Comparison of ENCODE assay signal across 10 cellular contexts in the genomic region with DNA sequence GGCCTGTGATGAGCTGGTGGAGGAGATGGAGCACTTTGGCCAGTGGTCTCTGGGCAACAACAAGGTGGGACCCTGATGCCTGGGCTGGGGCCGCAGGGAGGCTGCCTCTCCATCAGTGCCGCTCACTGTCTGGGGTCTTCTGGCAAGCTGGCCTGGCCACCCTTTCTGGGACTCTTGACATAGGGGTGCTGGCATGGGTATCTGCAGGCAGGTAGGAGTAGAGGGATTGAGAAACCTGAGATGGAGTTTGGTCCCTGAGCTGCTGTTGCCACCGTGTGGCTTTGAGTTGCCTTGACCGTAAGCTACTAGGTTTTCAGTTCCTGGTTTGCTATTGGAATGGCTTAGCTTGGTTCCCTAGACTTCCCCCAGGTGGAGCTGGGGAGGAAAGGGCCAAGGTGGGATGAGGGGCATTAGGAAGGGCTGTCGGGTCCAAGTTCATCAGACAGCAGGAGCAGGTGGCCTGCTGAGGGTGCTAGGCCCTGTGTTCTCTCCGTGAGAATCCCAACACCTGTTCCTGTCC. TPM values are rescaled to one million over a fixed set of nuclear protein-coding genes. Genes with fewer than 3 reads are reported as not detected.
A peak's percentile ranks its signal among the peaks of the same experiment; 100 is the strongest.
DNase-seq lines count a peak whose midpoint lies in the region; ATAC-seq and TF ChIP-seq lines count a peak whose summit lies in the region.
"Had no signal": no experiment of that assay in that cellular context is flagged by ENCODE, and none has a peak within 500 bp of the region (broad histone marks: within the 10 kb centered on the region; RNA-seq: fewer than 3 reads in every experiment).

No MANE protein-coding gene starts in this region.

- H3K4me1 Mint-ChIP-seq in nephron progenitor cell = peaks cover 8% of the 10 kb centered on the region

- POLR2A ChIA-PET in PC-9 (lab: Charles Lee; ENCODE audit: unreplicated experiment) = interaction anchor here (0.6 to 1.1 kb wide), 2 partner anchors 33 to 59 kb away, joined by 7 to 16 read pairs; a partner anchor contains a TSS

- H3K27ac ChIP-seq in DOHH2 (ENCODE audit: low read depth, low read length) (no peak overlapping the region), PC-9 (no peak overlapping the region), smooth muscle cell (ENCODE audit: low read depth) (no peak overlapping the region)
- H3K27ac ChIP-seq: SJCRH30 had no signal

- ATAC-seq in HG02759 (IDR thresholded peaks at IDR 0.05; ENCODE audit: unreplicated experiment) (no peak), HG03432 (IDR thresholded peaks at IDR 0.05; ENCODE audit: unreplicated experiment) (no peak)

- H3K36me3 Mint-ChIP-seq in nephron progenitor cell (ENCODE audit: low read depth) = peaks cover 17% of the 10 kb centered on the region

- no peak overlapping the region for H3K4me3 ChIP-seq in DOHH2 (ENCODE audit: low read length)
- no peak overlapping the region for H3K4me3 ChIP-seq in PC-9
- H3K4me3 ChIP-seq in epithelial cell of proximal tubule (ENCODE audit: low read depth, low read length) = no peak overlapping the region
- no peak overlapping the region for H3K4me3 ChIP-seq in smooth muscle cell
- H3K4me3 ChIP-seq: SJCRH30 had no signal

- H3K9me2 ChIP-seq in DOHH2 (replicated peaks; ENCODE audit: control insufficient read depth, low read length) (no peaks in the 10 kb centered on the region), PC-9 (ENCODE audit: insufficient read depth) (no peaks in the 10 kb centered on the region)

- peaks cover 6% of the 10 kb centered on the region; the same call in 1 of the 2 replicates for H3K4me1 ChIP-seq in DOHH2 (ENCODE audit: control insufficient read depth, low read length)
- H3K4me1 ChIP-seq in PC-9 (replicated peaks; ENCODE audit: insufficient read depth) = peaks cover 6% of the 10 kb centered on the region; the same call in 1 of the 2 replicates
- no peaks in the 10 kb centered on the region for H3K4me1 ChIP-seq in smooth muscle cell (ENCODE audit: low read depth)
- H3K4me1 ChIP-seq: SJCRH30 had no signal

- H2AFZ ChIP-seq in PC-9 (no peak overlapping the region), smooth muscle cell (ENCODE audit: low read depth) (no peak overlapping the region)

- peaks cover 23% of the 10 kb centered on the region for H3K36me3 ChIP-seq in DOHH2 (ENCODE audit: control insufficient read depth, low read length)
- no peaks in the 10 kb centered on the region for H3K36me3 ChIP-seq in PC-9 (ENCODE audit: low read depth)
- H3K36me3 ChIP-seq in smooth muscle cell (ENCODE audit: low read depth) = no peaks in the 10 kb centered on the region

- CTCF ChIA-PET in PC-9 (lab: Charles Lee) = interaction anchor here (0.5 to 0.7 kb wide), 3 partner anchors 51 to 171 kb away, joined by 3 read pairs; no protein-coding TSS in a partner anchor

- H4K20me1 ChIP-seq in DOHH2 (ENCODE audit: control insufficient read depth, insufficient read depth, low read depth, low read length) (no peaks in the 10 kb centered on the region), PC-9 (ENCODE audit: insufficient read depth) (no peaks in the 10 kb centered on the region), smooth muscle cell (ENCODE audit: low read depth) (peaks cover 8% of the 10 kb centered on the region)

- H3K9ac ChIP-seq in smooth muscle cell (ENCODE audit: low read depth) = no peak overlapping the region

- no peaks in the 10 kb centered on the region for H3K9me3 ChIP-seq in DOHH2 (ENCODE audit: control insufficient read depth, insufficient read depth, low read length)
- H3K9me3 ChIP-seq in PC-9 (ENCODE audit: insufficient read depth, low read depth) = no peaks in the 10 kb centered on the region
- H3K9me3 ChIP-seq in smooth muscle cell (replicated peaks; ENCODE audit: low read depth) = no peaks in the 10 kb centered on the region
- H3K9me3 ChIP-seq: SJCRH30 had no signal

- BruUV-seq in PC-9 (replicated peaks; lab: Mats Ljungman, UMichigan) = no TSS peak

- no peak overlapping the region for H3K4me2 ChIP-seq in DOHH2 (ENCODE audit: low read length)
- no peak overlapping the region for H3K4me2 ChIP-seq in PC-9
- no peak overlapping the region for H3K4me2 ChIP-seq in smooth muscle cell

- H3K27me3 Mint-ChIP-seq in nephron progenitor cell (ENCODE audit: low read depth, poor library complexity) = no peaks in the 10 kb centered on the region
- H3K27me3 Mint-ChIP-seq: naive B cell had no signal

- H3F3A ChIP-seq in DOHH2 (ENCODE audit: control insufficient read depth, insufficient read depth) (no peaks in the 10 kb centered on the region), PC-9 (ENCODE audit: insufficient read depth, low read depth) (no peaks in the 10 kb centered on the region), smooth muscle cell (ENCODE audit: low read depth) (no peaks in the 10 kb centered on the region)

- DNase-seq in Kasumi-1 (lab: John Stamatoyannopoulos, UW) = peak; percentile 53 to 74
- peak; percentile 41 to 42 for DNase-seq in PC-9
- peak; percentile 16 for DNase-seq in epithelial cell of proximal tubule (ENCODE audit: low read depth)
- DNase-seq in nephron progenitor cell = no peak
- DNase-seq in smooth muscle cell (lab: John Stamatoyannopoulos, UW; ENCODE audit: unreplicated experiment) = no peak
- DNase-seq: naive B cell had no signal

- H3K79me2 ChIP-seq in DOHH2 (ENCODE audit: control insufficient read depth, low read length) (no peaks in the 10 kb centered on the region), PC-9 (ENCODE audit: low read depth) (no peaks in the 10 kb centered on the region), smooth muscle cell (ENCODE audit: low read depth) (no peaks in the 10 kb centered on the region)

- no peak overlapping the region for H3K4me3 Mint-ChIP-seq in nephron progenitor cell

- intact Hi-C loops in PC-9 (cut with micrococcal nuclease; ENCODE audit: unreplicated experiment) = loop anchor here (1.0 kb wide), 2 partner anchors 59 to 129 kb away; no protein-coding TSS in a partner anchor

- peak overlapping the region; percentile 94 for H3K27ac Mint-ChIP-seq in nephron progenitor cell

- H3K27me3 ChIP-seq in DOHH2 (ENCODE audit: control insufficient read depth, low read length) = no peaks in the 10 kb centered on the region
- no peaks in the 10 kb centered on the region for H3K27me3 ChIP-seq in PC-9 (ENCODE audit: insufficient read depth, low read depth)
- H3K27me3 ChIP-seq in smooth muscle cell (ENCODE audit: low read depth) = no peaks in the 10 kb centered on the region
- H3K27me3 ChIP-seq: SJCRH30 had no signal

- 77% methylated on average over 6 of the region's 6 CpGs for WGBS in smooth muscle cell (ENCODE audit: low lambda C conversion rate)

- H3K9me3 Mint-ChIP-seq in nephron progenitor cell = no peaks in the 10 kb centered on the region
- H3K9me3 Mint-ChIP-seq: naive B cell had no signal

- TF ChIP-seq CTCF in DOHH2 (IDR thresholded peaks at IDR 0.05; ENCODE audit: low read depth, low read length, poor library complexity, severe bottlenecking) = peak; percentile 69
- TF ChIP-seq CTCF in PC-9 (conservative IDR thresholded peaks at IDR 0.05) = peak; percentile 68
- peak; percentile 72 for TF ChIP-seq CTCF in epithelial cell of proximal tubule (conservative IDR thresholded peaks at IDR 0.05; ENCODE audit: low read depth, low read length)
- peak; percentile 43 for TF ChIP-seq CTCF in nephron progenitor cell (IDR thresholded peaks at IDR 0.05)
- TF ChIP-seq CTCF in smooth muscle cell (IDR thresholded peaks at IDR 0.05; ENCODE audit: borderline replicate concordance, insufficient read depth, poor library complexity, severe bottlenecking) = no peak

RNA-seq across cellular contexts. Expression of a gene that starts 13.2 kb away (rescaled TPM):
- 54.2 and 72.6 TPM in 2 replicates for total RNA-seq in PC-9 (2021)
- 53.6 and 63.2 TPM in 2 replicates for total RNA-seq in epithelial cell of proximal tubule
- 30.0 and 34.2 TPM in 2 replicates for total RNA-seq in smooth muscle cell
- polyA plus RNA-seq in smooth muscle cell = 39.7 and 42.8 TPM in 2 replicates

RNA-seq across cellular contexts. Expression of a gene that starts 32.6 kb away (rescaled TPM):
- total RNA-seq in PC-9 (2021) (64.1 and 65.0 TPM in 2 replicates), epithelial cell of proximal tubule (108 and 147 TPM in 2 replicates), smooth muscle cell (292 and 362 TPM in 2 replicates)
- 425 and 559 TPM in 2 replicates for polyA plus RNA-seq in smooth muscle cell

RNA-seq across cellular contexts. Expression of a gene that starts 40.9 kb away (rescaled TPM):
- total RNA-seq in PC-9 (2021) = 38.7 and 44.2 TPM in 2 replicates
- total RNA-seq in epithelial cell of proximal tubule = 82.2 and 100 TPM in 2 replicates
- 41.0 and 41.3 TPM in 2 replicates for total RNA-seq in smooth muscle cell
- polyA plus RNA-seq in smooth muscle cell = 70.9 and 71.6 TPM in 2 replicates

RNA-seq across cellular contexts. Expression of a gene that starts 52.2 kb away (rescaled TPM):
- total RNA-seq in PC-9 (2021) = 25.9 and 28.3 TPM in 2 replicates
- total RNA-seq in epithelial cell of proximal tubule = 57.0 and 61.7 TPM in 2 replicates
- 18.9 and 24.0 TPM in 2 replicates for total RNA-seq in smooth muscle cell
- polyA plus RNA-seq in smooth muscle cell = 63.3 and 66.5 TPM in 2 replicates

Comparison
In these comparisons a context has a peak if more than half of its experiments do, and no peak if none do; other contexts are left out.
1. DNase-seq: peak in Kasumi-1 (2 of 2), PC-9 (2 of 2) and epithelial cell of proximal tubule (single experiment); none in nephron progenitor cell (single experiment) and smooth muscle cell (single experiment).